ENCODE assay signal across 20 cellular contexts in genomic region chr17:67515490-67516088, GRCh38.
DNase-seq lines count a peak whose midpoint lies in the region; ATAC-seq lines count a peak whose summit lies in the region.
"Had no signal": no experiment of that assay in that cellular context is flagged by ENCODE, and none has a peak within 500 bp of the region (broad histone marks: within the 10 kb centered on the region; RNA-seq: fewer than 3 reads in every experiment).

No MANE protein-coding gene starts in this region.

- no peak overlapping the region for H3K4me3 ChIP-seq in stomach smooth muscle (ENCODE audit: low read length in 2 of 2)
- H3K4me3 ChIP-seq: right lobe of liver, SJSA1 had no signal

- no peak overlapping the region for H3K4me3 Mint-ChIP-seq in central memory CD8-positive, alpha-beta T cell
- no peak overlapping the region for H3K4me3 Mint-ChIP-seq in T-helper 2 cell treated with Interferon-gamma antibody and Interleukin-4, amounts not matched to agents 5 μg/mL and 100 μg/mL, for 36 hours
- H3K4me3 Mint-ChIP-seq: activated T-cell treated with anti-CD3 and anti-CD28 coated beads, Interleukin-2, amount 50 U/mL, for 24 hours had no signal

- peak overlapping the region; percentile 52 for H3K27ac ChIP-seq in layer of hippocampus (ENCODE audit: low read depth, low read length)
- H3K27ac ChIP-seq in stomach smooth muscle (ENCODE audit: low read length) = peak overlapping the region; percentile 11
- H3K27ac ChIP-seq: 22Rv1, C4-2B, right lobe of liver, SJSA1 had no signal

- no peaks in the 10 kb centered on the region for H3K36me3 ChIP-seq in stomach smooth muscle (ENCODE audit: control insufficient read depth in 2 of 2, insufficient read depth in 2 of 2, low read length in 2 of 2)
- H3K36me3 ChIP-seq: right lobe of liver, SJSA1 had no signal

- H3K9me3 Mint-ChIP-seq in central memory CD8-positive, alpha-beta T cell = no peaks in the 10 kb centered on the region
- no peaks in the 10 kb centered on the region for H3K9me3 Mint-ChIP-seq in T-helper 2 cell treated with Interferon-gamma antibody and Interleukin-4, amounts not matched to agents 5 μg/mL and 100 μg/mL, for 36 hours

- peaks cover 5% of the 10 kb centered on the region for H3K36me3 Mint-ChIP-seq in central memory CD8-positive, alpha-beta T cell (ENCODE audit: insufficient read depth)
- H3K36me3 Mint-ChIP-seq in T-helper 2 cell treated with Interferon-gamma antibody and Interleukin-4, amounts not matched to agents 5 μg/mL and 100 μg/mL, for 36 hours (ENCODE audit: low read depth) = no peaks in the 10 kb centered on the region
- H3K36me3 Mint-ChIP-seq: naive B cell had no signal

- peaks cover 12% of the 10 kb centered on the region for H3K4me1 ChIP-seq in stomach smooth muscle (ENCODE audit: control insufficient read depth, insufficient read depth, low read length)
- H3K4me1 ChIP-seq: right lobe of liver, SJSA1 had no signal

- ATAC-seq in central memory CD8-positive, alpha-beta T cell (replicated peaks; ENCODE audit: extremely low read depth, poor library complexity, severe bottlenecking) = no peak
- no peak for ATAC-seq in HG02642 (IDR thresholded peaks at IDR 0.05; ENCODE audit: poor library complexity, unreplicated experiment)
- ATAC-seq: right lobe of liver had no signal

- peak overlapping the region; percentile 41 for H3K27ac Mint-ChIP-seq in central memory CD8-positive, alpha-beta T cell (ENCODE audit: low read depth)
- H3K27ac Mint-ChIP-seq in T-helper 2 cell treated with Interferon-gamma antibody and Interleukin-4, amounts not matched to agents 5 μg/mL and 100 μg/mL, for 36 hours = no peak overlapping the region
- H3K27ac Mint-ChIP-seq: activated T-cell treated with anti-CD3 and anti-CD28 coated beads, Interleukin-2, amount 50 U/mL, for 24 hours had no signal

- H3K9ac ChIP-seq in stomach smooth muscle (ENCODE audit: low read length in 2 of 2) = no peak overlapping the region

- H3K9me3 ChIP-seq in stomach smooth muscle (ENCODE audit: control insufficient read depth in 2 of 2, low read length in 2 of 2) = no peaks in the 10 kb centered on the region
- H3K9me3 ChIP-seq: right lobe of liver, SJSA1 had no signal

- DNase-seq in DMS 273 (lab: John Stamatoyannopoulos, UW; ENCODE audit: unreplicated experiment) (peak; percentile 39), DMS 273 treated with DMSO at 0.1 percent for 48 hours (lab: John Stamatoyannopoulos, UW) (no peak), Ammon's horn (ENCODE audit: low spot score) (no peak)
- DNase-seq in central memory CD8-positive, alpha-beta T cell (ENCODE audit: low spot score in 2 of 2) = no peak
- no peak for DNase-seq in T-helper 2 cell treated with Interferon-gamma antibody and Interleukin-4, amounts not matched to agents 5 μg/mL and 100 μg/mL, for 36 hours (ENCODE audit: low spot score)
- DNase-seq: activated CD4-positive, alpha-beta T cell treated with anti-CD3 and anti-CD28 coated beads, Interleukin-2, amount 50 U/mL, for 1 hour; activated T-cell treated with anti-CD3 and anti-CD28 coated beads, Interleukin-2, amount 50 U/mL, for 24 hours; amniotic stem cell; dermis blood vessel endothelial cell; HCEC 1CT; naive B cell; NCI-H1092 treated with DMSO at 0.1 percent for 48 hours; right lobe of liver; stimulated activated naive CD4-positive, alpha-beta T cell had no signal

- H3K27me3 ChIP-seq in layer of hippocampus (ENCODE audit: control insufficient read depth, insufficient read depth, low read length) = no peaks in the 10 kb centered on the region
- no peaks in the 10 kb centered on the region for H3K27me3 ChIP-seq in stomach smooth muscle (ENCODE audit: control insufficient read depth in 1 of 2, insufficient read depth in 2 of 2, low read length in 2 of 2)
- H3K27me3 ChIP-seq: right lobe of liver, SJSA1 had no signal

- H3K27me3 Mint-ChIP-seq in central memory CD8-positive, alpha-beta T cell = no peaks in the 10 kb centered on the region
- peaks cover 2% of the 10 kb centered on the region for H3K27me3 Mint-ChIP-seq in T-helper 2 cell treated with Interferon-gamma antibody and Interleukin-4, amounts not matched to agents 5 μg/mL and 100 μg/mL, for 36 hours (ENCODE audit: low read depth)
- H3K27me3 Mint-ChIP-seq: activated T-cell treated with anti-CD3 and anti-CD28 coated beads, Interleukin-2, amount 50 U/mL, for 24 hours; naive B cell had no signal

- H3K4me1 Mint-ChIP-seq in central memory CD8-positive, alpha-beta T cell = peaks cover 66% of the 10 kb centered on the region
- peaks cover 11% of the 10 kb centered on the region for H3K4me1 Mint-ChIP-seq in T-helper 2 cell treated with Interferon-gamma antibody and Interleukin-4, amounts not matched to agents 5 μg/mL and 100 μg/mL, for 36 hours (ENCODE audit: low read depth)
